Comparison of ENCODE assay signal across 20 cellular contexts in genomic region chr7:45173596-45174327, GRCh38. TPM values are rescaled to one million over a fixed set of nuclear protein-coding genes. Genes with fewer than 3 reads are reported as not detected.
DNase-seq lines count a peak whose midpoint lies in the region; ATAC-seq and TF ChIP-seq lines count a peak whose summit lies in the region.
"Had no signal": no experiment of that assay in that cellular context is flagged by ENCODE, and none has a peak within 500 bp of the region (broad histone marks: within the 10 kb centered on the region; RNA-seq: fewer than 3 reads in every experiment).

No MANE protein-coding gene starts in this region.

- no peak overlapping the region for H3K4me3 ChIP-seq in mesenchymal stem cell (ENCODE audit: insufficient read depth in 1 of 2, low read depth in 1 of 2, low read length in 2 of 2)
- H3K4me3 ChIP-seq: GM12878 had no signal

- H3K23ac ChIP-seq in mesenchymal stem cell (ENCODE audit: low read length in 2 of 2): peak overlapping the region in 1 of 2 experiments; percentile 10

- H3K4me1 ChIP-seq in mesenchymal stem cell (ENCODE audit: control insufficient read depth, insufficient read depth, low read depth, low read length): no peaks in the 10 kb centered on the region

- H3K4ac ChIP-seq in mesenchymal stem cell (ENCODE audit: low read depth in 1 of 2, low read length in 2 of 2): no peak overlapping the region

- no peaks in the 10 kb centered on the region for H3K9me3 ChIP-seq in mesenchymal stem cell (ENCODE audit: control insufficient read depth, low read length)

- no peaks in the 10 kb centered on the region for H3K79me1 ChIP-seq in mesenchymal stem cell (replicated peaks; ENCODE audit: low read length, poor library complexity, severe bottlenecking)

- H4K8ac ChIP-seq in mesenchymal stem cell (ENCODE audit: low read length): peak overlapping the region; percentile 32

- H2BK5ac ChIP-seq in mesenchymal stem cell (ENCODE audit: low read depth, low read length, poor library complexity, severe bottlenecking): no peak overlapping the region

- no peak overlapping the region for H2BK120ac ChIP-seq in mesenchymal stem cell (ENCODE audit: low read depth, low read length)

- no peak for TF ChIP-seq CTCF in chondrocyte (IDR thresholded peaks at IDR 0.05)
- no peak for TF ChIP-seq CTCF in progenitor cell of endocrine pancreas (IDR thresholded peaks at IDR 0.05; ENCODE audit: unreplicated experiment)

- POLR2A ChIA-PET in activated naive CD8-positive, alpha-beta T cell treated with anti-CD3 and anti-CD28 coated beads, Interleukin-2, amount 10 ng/mL, durations not matched to agents 7 days and 5 days (lab: Charles Lee): no interaction called here

- no peak overlapping the region for H3K14ac ChIP-seq in mesenchymal stem cell (ENCODE audit: low read length in 2 of 2)

- peaks cover 30 to 46% of the 10 kb centered on the region in 2 experiments for H3K27me3 ChIP-seq in mesenchymal stem cell (ENCODE audit: control insufficient read depth in 1 of 2, insufficient read depth in 1 of 2, low read length in 2 of 2)

- H2BK15ac ChIP-seq in mesenchymal stem cell (ENCODE audit: low read depth, poor library complexity, severe bottlenecking): no peak overlapping the region

- H3K4me1 Mint-ChIP-seq in activated naive CD8-positive, alpha-beta T cell treated with anti-CD3 and anti-CD28 coated beads, Interleukin-2, amount 10 ng/mL, durations not matched to agents 7 days and 5 days: no peaks in the 10 kb centered on the region
- no peaks in the 10 kb centered on the region for H3K4me1 Mint-ChIP-seq in activated naive CD8-positive, alpha-beta T cell treated with anti-CD3 and anti-CD28 coated beads for 36 hours
- H3K4me1 Mint-ChIP-seq in chondrocyte (ENCODE audit: low read depth): peaks cover 2% of the 10 kb centered on the region
- no peaks in the 10 kb centered on the region for H3K4me1 Mint-ChIP-seq in stimulated activated effector memory CD8-positive, alpha-beta T cell treated with anti-CD3 and anti-CD28 coated beads, Interleukin-12 subunit alpha, Interleukin-12 subunit beta, amount 100 ng/mL, for 72 hours
- no peaks in the 10 kb centered on the region for H3K4me1 Mint-ChIP-seq in progenitor cell of endocrine pancreas (ENCODE audit: low read depth)

- H3K27ac ChIP-seq in mesenchymal stem cell (ENCODE audit: low read length, poor library complexity, severe bottlenecking): no peak overlapping the region
- H3K27ac ChIP-seq: C4-2B had no signal

- no peak overlapping the region for H2AK5ac ChIP-seq in mesenchymal stem cell (ENCODE audit: low read length, severe bottlenecking)

- no peak overlapping the region for H3K4me3 Mint-ChIP-seq in activated naive CD8-positive, alpha-beta T cell treated with anti-CD3 and anti-CD28 coated beads, Interleukin-2, amount 10 ng/mL, durations not matched to agents 7 days and 5 days
- H3K4me3 Mint-ChIP-seq in activated naive CD8-positive, alpha-beta T cell treated with anti-CD3 and anti-CD28 coated beads for 36 hours: no peak overlapping the region
- no peak overlapping the region for H3K4me3 Mint-ChIP-seq in chondrocyte (ENCODE audit: unreplicated experiment)
- H3K4me3 Mint-ChIP-seq in stimulated activated effector memory CD8-positive, alpha-beta T cell treated with anti-CD3 and anti-CD28 coated beads, Interleukin-12 subunit alpha, Interleukin-12 subunit beta, amount 100 ng/mL, for 72 hours: no peak overlapping the region
- no peak overlapping the region for H3K4me3 Mint-ChIP-seq in progenitor cell of endocrine pancreas (ENCODE audit: low read depth)

- peak; percentile 16 for DNase-seq in activated naive CD8-positive, alpha-beta T cell treated with anti-CD3 and anti-CD28 coated beads, Interleukin-2, amount 10 ng/mL, durations not matched to agents 7 days and 5 days
- DNase-seq in activated naive CD8-positive, alpha-beta T cell treated with anti-CD3 and anti-CD28 coated beads for 36 hours: no peak
- peak; percentile 72 for DNase-seq in chondrocyte (ENCODE audit: low spot score)
- no peak for DNase-seq in mesenchymal stem cell
- DNase-seq in stimulated activated effector memory CD8-positive, alpha-beta T cell treated with anti-CD3 and anti-CD28 coated beads, Interleukin-12 subunit alpha, Interleukin-12 subunit beta, amount 100 ng/mL, for 72 hours (ENCODE audit: low spot score in 2 of 2): no peak
- no peak for DNase-seq in NCI-H187 (lab: John Stamatoyannopoulos, UW)
- no peak for DNase-seq in progenitor cell of endocrine pancreas (ENCODE audit: low spot score, unreplicated experiment)
- DNase-seq: DMS 273 treated with DMSO at 0.1 percent for 48 hours, GDM1, NCI-H1105, NCI-H1694, NCI-H226, NCI-H526, OCI-M1, RPMI8226 had no signal

- H2AFZ ChIP-seq in mesenchymal stem cell (ENCODE audit: low read depth, low read length): no peak overlapping the region

- H3K18ac ChIP-seq in mesenchymal stem cell (ENCODE audit: low read depth in 1 of 2, low read length in 2 of 2): no peak overlapping the region

- WGBS in mesenchymal stem cell: 66% methylated on average over 6 of the region's 6 CpGs

- H3K27me3 Mint-ChIP-seq in activated naive CD8-positive, alpha-beta T cell treated with anti-CD3 and anti-CD28 coated beads, Interleukin-2, amount 10 ng/mL, durations not matched to agents 7 days and 5 days: peaks cover 9% of the 10 kb centered on the region
- H3K27me3 Mint-ChIP-seq in activated naive CD8-positive, alpha-beta T cell treated with anti-CD3 and anti-CD28 coated beads for 36 hours: peaks cover 10% of the 10 kb centered on the region
- H3K27me3 Mint-ChIP-seq in chondrocyte (ENCODE audit: low read depth): peaks cover 23% of the 10 kb centered on the region
- peaks cover 12% of the 10 kb centered on the region for H3K27me3 Mint-ChIP-seq in progenitor cell of endocrine pancreas

- H3K27ac Mint-ChIP-seq in activated naive CD8-positive, alpha-beta T cell treated with anti-CD3 and anti-CD28 coated beads, Interleukin-2, amount 10 ng/mL, durations not matched to agents 7 days and 5 days: no peak overlapping the region
- H3K27ac Mint-ChIP-seq in activated naive CD8-positive, alpha-beta T cell treated with anti-CD3 and anti-CD28 coated beads for 36 hours: no peak overlapping the region
- H3K27ac Mint-ChIP-seq in chondrocyte (ENCODE audit: unreplicated experiment): no peak overlapping the region
- peak overlapping the region; percentile 29 for H3K27ac Mint-ChIP-seq in stimulated activated effector memory CD8-positive, alpha-beta T cell treated with anti-CD3 and anti-CD28 coated beads, Interleukin-12 subunit alpha, Interleukin-12 subunit beta, amount 100 ng/mL, for 72 hours
- H3K27ac Mint-ChIP-seq in progenitor cell of endocrine pancreas: no peak overlapping the region

- no peak overlapping the region for H3K9ac ChIP-seq in mesenchymal stem cell (ENCODE audit: low read length)

- H4K91ac ChIP-seq in mesenchymal stem cell (ENCODE audit: low read length): no peak overlapping the region

- no peaks in the 10 kb centered on the region for H3K36me3 ChIP-seq in mesenchymal stem cell (ENCODE audit: control insufficient read depth in 1 of 2, insufficient read depth in 2 of 2, low read depth in 1 of 2, low read length in 2 of 2)

- H2BK12ac ChIP-seq in mesenchymal stem cell (ENCODE audit: low read length in 2 of 2): no peak overlapping the region

- no peak for ATAC-seq in activated naive CD8-positive, alpha-beta T cell treated with anti-CD3 and anti-CD28 coated beads, Interleukin-2, amount 10 ng/mL, durations not matched to agents 7 days and 5 days (ENCODE audit: low read depth)
- no peak for ATAC-seq in stimulated activated effector memory CD8-positive, alpha-beta T cell treated with anti-CD3 and anti-CD28 coated beads, Interleukin-12 subunit alpha, Interleukin-12 subunit beta, amount 100 ng/mL, for 72 hours
- no peak for ATAC-seq in HG03159 (IDR thresholded peaks at IDR 0.05; ENCODE audit: unreplicated experiment)
- ATAC-seq: GM12878, HCT116 had no signal

- no peaks in the 10 kb centered on the region for H3K9me3 Mint-ChIP-seq in activated naive CD8-positive, alpha-beta T cell treated with anti-CD3 and anti-CD28 coated beads, Interleukin-2, amount 10 ng/mL, durations not matched to agents 7 days and 5 days
- H3K9me3 Mint-ChIP-seq in activated naive CD8-positive, alpha-beta T cell treated with anti-CD3 and anti-CD28 coated beads for 36 hours: no peaks in the 10 kb centered on the region
- peaks cover 7% of the 10 kb centered on the region for H3K9me3 Mint-ChIP-seq in chondrocyte (ENCODE audit: low read depth)
- H3K9me3 Mint-ChIP-seq in stimulated activated effector memory CD8-positive, alpha-beta T cell treated with anti-CD3 and anti-CD28 coated beads, Interleukin-12 subunit alpha, Interleukin-12 subunit beta, amount 100 ng/mL, for 72 hours: no peaks in the 10 kb centered on the region
- H3K9me3 Mint-ChIP-seq in progenitor cell of endocrine pancreas (ENCODE audit: low read depth): no peaks in the 10 kb centered on the region

- H3K4me2 ChIP-seq in mesenchymal stem cell (ENCODE audit: low read length, poor library complexity, severe bottlenecking): no peak overlapping the region

- no peaks in the 10 kb centered on the region for H3K36me3 Mint-ChIP-seq in activated naive CD8-positive, alpha-beta T cell treated with anti-CD3 and anti-CD28 coated beads, Interleukin-2, amount 10 ng/mL, durations not matched to agents 7 days and 5 days
- H3K36me3 Mint-ChIP-seq in activated naive CD8-positive, alpha-beta T cell treated with anti-CD3 and anti-CD28 coated beads for 36 hours: no peaks in the 10 kb centered on the region
- H3K36me3 Mint-ChIP-seq in chondrocyte (ENCODE audit: low read depth): no peaks in the 10 kb centered on the region
- no peaks in the 10 kb centered on the region for H3K36me3 Mint-ChIP-seq in stimulated activated effector memory CD8-positive, alpha-beta T cell treated with anti-CD3 and anti-CD28 coated beads, Interleukin-12 subunit alpha, Interleukin-12 subunit beta, amount 100 ng/mL, for 72 hours
- no peaks in the 10 kb centered on the region for H3K36me3 Mint-ChIP-seq in progenitor cell of endocrine pancreas (ENCODE audit: insufficient read depth)

RNA-seq across cellular contexts. Expression of gene RAMP3, which starts 16.2 kb away (rescaled TPM):
- not detected for total RNA-seq in activated naive CD8-positive, alpha-beta T cell treated with anti-CD3 and anti-CD28 coated beads, Interleukin-2, amount 10 ng/mL, durations not matched to agents 7 days and 5 days
- not detected for total RNA-seq in activated naive CD8-positive, alpha-beta T cell treated with anti-CD3 and anti-CD28 coated beads for 36 hours
- total RNA-seq in chondrocyte (not detected in 3 replicates), progenitor cell of endocrine pancreas (not detected in 2 replicates)
- polyA plus RNA-seq in mesenchymal stem cell (2013, experiment 1 of 2): not detected
- not detected for polyA plus RNA-seq in mesenchymal stem cell (2013, experiment 2 of 2)
- total RNA-seq: GM12878, LHCN-M2 had no signal
- polyA plus RNA-seq: GM12878 had no signal

Comparison
In these comparisons a context has a peak if more than half of its experiments do, and no peak if none do; other contexts are left out.
1. DNase-seq: peak in activated naive CD8-positive, alpha-beta T cell treated with anti-CD3 and anti-CD28 coated beads, Interleukin-2, amount 10 ng/mL, durations not matched to agents 7 days and 5 days (single experiment) and chondrocyte (single experiment); none in activated naive CD8-positive, alpha-beta T cell treated with anti-CD3 and anti-CD28 coated beads for 36 hours (single experiment), mesenchymal stem cell (single experiment), stimulated activated effector memory CD8-positive, alpha-beta T cell treated with anti-CD3 and anti-CD28 coated beads, Interleukin-12 subunit alpha, Interleukin-12 subunit beta, amount 100 ng/mL, for 72 hours (0 of 2), NCI-H187 (0 of 2) and progenitor cell of endocrine pancreas (single experiment).